ENCODE assay signal across 14 cellular contexts in the genomic region with DNA sequence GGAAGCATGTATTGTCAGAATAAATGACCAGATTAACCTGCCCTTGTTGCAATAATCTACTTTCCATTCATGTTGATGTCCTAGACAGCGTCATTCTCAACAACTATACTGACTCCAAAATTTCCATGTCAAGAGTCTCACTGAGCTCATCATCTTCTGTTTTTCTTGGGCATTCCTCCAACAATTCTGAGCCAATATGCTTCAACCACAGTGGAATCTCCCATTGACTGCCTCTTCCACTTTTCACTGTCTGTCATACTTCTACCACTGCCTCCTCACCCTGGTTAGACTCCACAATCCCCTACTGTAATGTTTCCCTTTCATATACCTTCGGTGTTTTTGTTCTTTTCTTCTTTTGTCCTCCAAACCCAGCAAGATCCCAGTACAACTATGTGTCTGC.
DNase-seq lines count a peak whose midpoint lies in the region; ATAC-seq, FAIRE-seq and TF ChIP-seq lines count a peak whose summit lies in the region.
"Had no signal": no experiment of that assay in that cellular context is flagged by ENCODE, and none has a peak within 500 bp of the region (broad histone marks: within the 10 kb centered on the region; RNA-seq: fewer than 3 reads in every experiment).

No MANE protein-coding gene starts in this region.

- CTCF ChIA-PET in AG04450 (lab: Charles Lee) = no interaction called here

- DNase-seq in AG04450 (ENCODE audit: low read depth, low spot score) (peak; percentile 66), H54 (ENCODE audit: insufficient read length, low spot score) (no peak), astrocyte of the spinal cord (ENCODE audit: low read depth, low spot score) (peak; percentile 84), iris pigment epithelial cell (ENCODE audit: low read depth) (peak; percentile 94), left colon (no peak), COLO668 (lab: John Stamatoyannopoulos, UW; ENCODE audit: unreplicated experiment) (no peak), COR-L47 (lab: John Stamatoyannopoulos, UW) (no peak)
- DNase-seq: activated CD8-positive, alpha-beta memory T cell treated with anti-CD3 and anti-CD28 coated beads, Interleukin-2, amount 50 U/mL, for 48 hours; cerebellar nuclear complex; MM.1S; NCI-H2081 treated with DMSO at 0.1 percent for 48 hours had no signal

- intact Hi-C loops in left colon (cut with DNase I, micrococcal nuclease) = loop anchor here in 1 of 2 donors (10.0 kb wide), 1 partner anchor 158 kb away; a partner anchor contains a TSS

- H3K27me3 ChIP-seq in AG04450 (ENCODE audit: control insufficient read depth, insufficient read depth, low read length) = no peaks in the 10 kb centered on the region
- H3K27me3 ChIP-seq: BLaER1 had no signal

- POLR2A ChIA-PET in AG04450 (lab: Yijun Ruan, JAX) = interaction anchor here (0.6 kb wide), 1 partner anchor 30 kb away, joined by 4 read pairs; no protein-coding TSS in a partner anchor

- FAIRE-seq in H54 (lab: Jason Lieb, UNC) = peak; percentile 50
- FAIRE-seq: endothelial cell of umbilical vein had no signal

- no peak for TF ChIP-seq POLR2A in H54 (IDR thresholded peaks at IDR 0.05; ENCODE audit: low read depth, low read length)

- in situ Hi-C loops in astrocyte of the spinal cord (cut with HindIII; ENCODE audit: low sequenced_read_pairs) = no loop called here

- ATAC-seq in left colon = no peak
- no peak for ATAC-seq in GM19395 (IDR thresholded peaks at IDR 0.05; ENCODE audit: unreplicated experiment)

- no peak overlapping the region for H3K27ac ChIP-seq in AG04450 (ENCODE audit: low read depth, low read length)
- H3K27ac ChIP-seq: BLaER1 had no signal

- no peaks in the 10 kb centered on the region; the same call in 1 of the 2 replicates for H3K9me3 ChIP-seq in AG04450 (ENCODE audit: control insufficient read depth, insufficient read depth, low read length)
- H3K9me3 ChIP-seq: BLaER1 had no signal

- H3K4me3 ChIP-seq in AG04450 (ENCODE audit: low read depth, low read length) = no peak overlapping the region
- no peak overlapping the region for H3K4me3 ChIP-seq in astrocyte of the spinal cord (ENCODE audit: low read depth, low read length)
- H3K4me3 ChIP-seq: BLaER1 had no signal

- TF ChIP-seq CTCF in AG04450 (IDR thresholded peaks at IDR 0.05; ENCODE audit: low read depth, low read length) (no peak), astrocyte of the spinal cord (IDR thresholded peaks at IDR 0.05; ENCODE audit: low read depth, low read length) (no peak)

Comparison
In these comparisons a context has a peak if more than half of its experiments do, and no peak if none do; other contexts are left out.
1. DNase-seq: peak in AG04450 (single experiment), astrocyte of the spinal cord (single experiment) and iris pigment epithelial cell (single experiment); none in H54 (single experiment), left colon (0 of 2), COLO668 (single experiment) and COR-L47 (single experiment).